Comparison of ENCODE assay signal across 11 cellular contexts in genomic region chr5:150497989-150498317, GRCh38. TPM values are rescaled to one million over a fixed set of nuclear protein-coding genes. Genes with fewer than 3 reads are reported as not detected.
DNase-seq lines count a peak whose midpoint lies in the region; ATAC-seq and TF ChIP-seq lines count a peak whose summit lies in the region.
"Had no signal": no experiment of that assay in that cellular context is flagged by ENCODE, and none has a peak within 500 bp of the region (broad histone marks: within the 10 kb centered on the region; RNA-seq: fewer than 3 reads in every experiment).

No MANE protein-coding gene starts in this region.

- intact Hi-C loops in CD14-positive monocyte (cut with micrococcal nuclease) = no loop called here
- intact Hi-C loops in adrenal gland (cut with DNase I) = no loop called here
- intact Hi-C loops in gastrocnemius medialis (cut with DNase I; ENCODE audit: low total_unique reads) = no loop called here

- TF ChIP-seq POLR2A in adrenal gland (IDR thresholded peaks at IDR 0.05) = no peak
- TF ChIP-seq POLR2A in gastrocnemius medialis (IDR thresholded peaks at IDR 0.05) = no peak

- no peaks in the 10 kb centered on the region for H3K9me3 ChIP-seq in adrenal gland (replicated peaks in 1 of 3)
- H3K9me3 ChIP-seq in right atrium auricular region = no peaks in the 10 kb centered on the region
- H3K9me3 ChIP-seq in gastrocnemius medialis = no peaks in the 10 kb centered on the region

- TF ChIP-seq CTCF in CD14-positive monocyte (IDR thresholded peaks at IDR 0.05) = no peak
- TF ChIP-seq CTCF in adrenal gland (IDR thresholded peaks at IDR 0.05) = no peak
- TF ChIP-seq CTCF in right atrium auricular region (IDR thresholded peaks at IDR 0.05) = no peak
- no peak for TF ChIP-seq CTCF in gastrocnemius medialis (IDR thresholded peaks at IDR 0.05 in 4 of 5, conservative IDR thresholded peaks at IDR 0.05 in 1 of 5)

- no peaks in the 10 kb centered on the region for H3K27me3 Mint-ChIP-seq in CD14-positive monocyte (ENCODE audit: low read depth in 3 of 3)

- ATAC-seq in gastrocnemius medialis (peak; percentile 21 to 60), GM21381 (IDR thresholded peaks at IDR 0.05; ENCODE audit: unreplicated experiment) (no peak), HG02678 (IDR thresholded peaks at IDR 0.05; ENCODE audit: unreplicated experiment) (no peak), HG02938 (IDR thresholded peaks at IDR 0.05; ENCODE audit: unreplicated experiment) (no peak)

- H3K4me3 Mint-ChIP-seq in CD14-positive monocyte = no peak overlapping the region

- no peaks in the 10 kb centered on the region for H3K9me3 Mint-ChIP-seq in CD14-positive monocyte

- H3K27ac Mint-ChIP-seq in CD14-positive monocyte = peak overlapping the region in 4 of 7 donors; percentile 54 to 77 (median 74)

- H3K27me3 ChIP-seq in adrenal gland (no peaks in the 10 kb centered on the region), right atrium auricular region (no peaks in the 10 kb centered on the region), gastrocnemius medialis (no peaks in the 10 kb centered on the region)

- H3K36me3 ChIP-seq in adrenal gland (replicated peaks in 1 of 2) (no peaks in the 10 kb centered on the region), right atrium auricular region (no peaks in the 10 kb centered on the region), gastrocnemius medialis (no peaks in the 10 kb centered on the region)

- WGBS in adrenal gland, 4 donors = 27 to 55% (median 35%) methylated on average over 2 to 5 of the region's 5 CpGs

- peak overlapping the region; percentile 31 to 92 (median 83) for H3K27ac ChIP-seq in adrenal gland
- H3K27ac ChIP-seq in right atrium auricular region = peak overlapping the region; percentile 72 to 79
- peak overlapping the region; percentile 67 to 90 (median 89) for H3K27ac ChIP-seq in gastrocnemius medialis

- peaks cover 60 to 64% of the 10 kb centered on the region in 2 donors for H3K36me3 Mint-ChIP-seq in CD14-positive monocyte

- H3K4me3 ChIP-seq in adrenal gland (no peak overlapping the region), right atrium auricular region (peak overlapping the region in 1 of 2 donors; percentile 4), gastrocnemius medialis (no peak overlapping the region)

- in situ Hi-C loops in gastrocnemius medialis (cut with MboI; ENCODE audit: low sequenced_read_pairs in 4 of 4) = no loop called here

- peaks cover 69% of the 10 kb centered on the region for H3K4me1 Mint-ChIP-seq in CD14-positive monocyte

- no peak for DNase-seq in CD14-positive monocyte (ENCODE audit: low spot score)
- no peak for DNase-seq in adrenal gland
- no peak for DNase-seq in right atrium auricular region (ENCODE audit: low spot score)
- DNase-seq in gastrocnemius medialis = peak in 1 of 2 donors; percentile 63
- no peak for DNase-seq in activated naive CD4-positive, alpha-beta T cell treated with anti-CD3 and anti-CD28 coated beads, Interleukin-2, amount 50 U/mL, for 16 hours
- DNase-seq: activated CD4-positive, CD25-positive, alpha-beta regulatory T cell; activated naive CD4-positive, alpha-beta T cell; NCI-H1105 treated with DMSO at 0.1 percent for 48 hours had no signal

- peaks cover 32 to 69% of the 10 kb centered on the region in 2 donors for H3K4me1 ChIP-seq in adrenal gland (replicated peaks in 1 of 2)
- peaks cover 0 to 70% of the 10 kb centered on the region in 2 donors for H3K4me1 ChIP-seq in right atrium auricular region
- peaks cover 67 to 69% of the 10 kb centered on the region in 2 donors for H3K4me1 ChIP-seq in gastrocnemius medialis

RNA-seq across cellular contexts. Expression of gene NDST1, which starts 10.0 kb away (rescaled TPM):
- polyA plus RNA-seq in CD14-positive monocyte (1 to 10 TPM; 7.0 to 7.5 TPM), adrenal gland (10 to 100 TPM in 2 of 3 donors, 1 to 10 TPM in 1; 9.6 to 37.5 (median 21.1) TPM)
- total RNA-seq in adrenal gland (100 to 1,000 TPM in 6 of 8 donors, 10 to 100 TPM in 2; 80.7 to 154 (median 106) TPM), right atrium auricular region (10 to 100 TPM; 81.4 to 91.8 TPM), gastrocnemius medialis (10 to 100 TPM; 36.1 to 70.5 (median 50.5) TPM)

RNA-seq across cellular contexts. Expression of gene RPS14, which starts 48.4 kb away (rescaled TPM):
- polyA plus RNA-seq in CD14-positive monocyte (1,000 to 10,000 TPM; 2,768 to 3,499 TPM), adrenal gland (1,000 to 10,000 TPM; 1,067 to 2,924 (median 1,712) TPM)
- total RNA-seq in adrenal gland (1,000 to 10,000 TPM; 1,380 to 3,506 (median 1,891) TPM), right atrium auricular region (1,000 to 10,000 TPM; 1,334 to 2,461 TPM), gastrocnemius medialis (1,000 to 10,000 TPM; 1,865 to 2,215 (median 2,024) TPM)

Comparison
In these comparisons a context has a peak if more than half of its experiments do, and no peak if none do; other contexts are left out.
1. ATAC-seq: peak in gastrocnemius medialis (2 of 2); none in GM21381 (single experiment), HG02678 (single experiment) and HG02938 (single experiment).
2. Peak in every context shown above with its lines, with median percentiles within 50 percentile points of each other: H3K27ac ChIP-seq.